In the genomic region with DNA sequence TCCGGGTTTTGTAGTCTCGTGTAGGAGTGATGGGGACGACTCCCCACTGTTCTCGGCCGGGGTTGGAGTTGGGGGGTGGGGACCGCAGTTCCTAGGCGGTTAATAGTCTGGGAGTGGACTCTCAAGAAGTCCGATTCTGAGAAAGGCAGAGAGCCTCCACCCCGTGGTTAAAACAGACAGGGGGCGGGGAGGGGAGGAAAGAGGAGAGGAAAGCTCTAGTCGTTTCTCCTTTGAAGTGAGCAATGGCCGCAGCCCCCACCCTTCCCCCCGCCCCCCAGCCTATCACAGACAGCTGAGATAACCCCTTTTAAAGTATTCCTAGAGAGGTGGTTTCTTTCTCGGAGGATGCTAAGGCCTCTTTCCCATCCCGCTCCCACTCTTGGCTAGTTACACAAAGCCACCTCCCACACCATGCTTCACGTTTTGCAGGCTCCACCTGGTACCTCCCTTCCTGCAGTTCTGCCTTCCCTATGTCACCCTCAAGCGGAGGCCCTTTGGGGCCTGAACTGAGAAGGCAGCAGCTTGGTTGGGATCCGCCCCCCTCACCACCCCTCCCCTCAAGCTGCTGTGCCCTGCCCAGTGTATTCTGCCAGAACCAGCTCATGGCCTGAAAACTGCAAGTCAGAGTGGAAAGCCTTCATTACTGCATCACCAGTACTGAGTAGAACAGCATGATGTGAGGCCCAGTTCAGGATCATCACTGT, we compare ENCODE assay signal across 8 cellular contexts. TPM values are rescaled to one million over a fixed set of nuclear protein-coding genes. Genes with fewer than 3 reads are reported as not detected.
A peak's percentile ranks its signal among the peaks of the same experiment; 100 is the strongest.
DNase-seq lines count a peak whose midpoint lies in the region; ATAC-seq and TF ChIP-seq lines count a peak whose summit lies in the region.

No MANE protein-coding gene starts in this region.

- ATAC-seq in left cardiac atrium (peak in 1 of 2 donors; percentile 0), GM19324 (IDR thresholded peaks at IDR 0.05; ENCODE audit: low FRiP score, unreplicated experiment) (no peak), HG03521 (IDR thresholded peaks at IDR 0.05; ENCODE audit: unreplicated experiment) (no peak)

- peaks cover 7% of the 10 kb centered on the region for H3K36me3 Mint-ChIP-seq in activated naive CD4-positive, alpha-beta T cell treated with anti-CD3 and anti-CD28 coated beads, Interleukin-2, amount 50 U/mL, for 24 hours

- H3K27ac Mint-ChIP-seq in activated naive CD4-positive, alpha-beta T cell treated with anti-CD3 and anti-CD28 coated beads, Interleukin-2, amount 50 U/mL, for 24 hours: peak overlapping the region; percentile 95

- TF ChIP-seq CTCF in prostate gland (IDR thresholded peaks at IDR 0.05): no peak

- H3K27ac ChIP-seq in prostate gland: peak overlapping the region; percentile 66 to 83

- peaks cover 0 to 11% of the 10 kb centered on the region in 2 donors for H3K36me3 ChIP-seq in prostate gland

- no peaks in the 10 kb centered on the region for H3K9me3 ChIP-seq in prostate gland

- no peaks in the 10 kb centered on the region for H3K27me3 ChIP-seq in prostate gland (replicated peaks; ENCODE audit: insufficient read depth)

- peak overlapping the region; percentile 38 to 76 for H3K4me3 ChIP-seq in prostate gland

- peaks cover 12% of the 10 kb centered on the region for H3K4me1 ChIP-seq in prostate gland (replicated peaks)

- H3K4me3 Mint-ChIP-seq in activated naive CD4-positive, alpha-beta T cell treated with anti-CD3 and anti-CD28 coated beads, Interleukin-2, amount 50 U/mL, for 24 hours: peak overlapping the region; percentile 88

- DNase-seq in NCI-H2227 (lab: John Stamatoyannopoulos, UW; ENCODE audit: unreplicated experiment) (peak; percentile 63), NCI-H2227 treated with DMSO at 0.1 percent for 48 hours (lab: John Stamatoyannopoulos, UW) (no peak), RPMI8226 (peak; percentile 74), left cardiac atrium (peak; percentile 56), prostate gland (ENCODE audit: low spot score) (no peak)

- WGBS in prostate gland: 2% methylated on average over 18 of the region's 18 CpGs

- no peak for TF ChIP-seq POLR2A in prostate gland (IDR thresholded peaks at IDR 0.05)

- no peaks in the 10 kb centered on the region for H3K27me3 Mint-ChIP-seq in activated naive CD4-positive, alpha-beta T cell treated with anti-CD3 and anti-CD28 coated beads, Interleukin-2, amount 50 U/mL, for 24 hours

- peaks cover 26% of the 10 kb centered on the region for H3K4me1 Mint-ChIP-seq in activated naive CD4-positive, alpha-beta T cell treated with anti-CD3 and anti-CD28 coated beads, Interleukin-2, amount 50 U/mL, for 24 hours

- intact Hi-C loops in left cardiac atrium (cut with DNase I) (no loop called here), prostate gland (cut with DNase I) (no loop called here)

- H3K9me3 Mint-ChIP-seq in activated naive CD4-positive, alpha-beta T cell treated with anti-CD3 and anti-CD28 coated beads, Interleukin-2, amount 50 U/mL, for 24 hours: no peaks in the 10 kb centered on the region

RNA-seq across cellular contexts. Expression of a gene that starts 0.9 kb away (rescaled TPM):
- total RNA-seq in left cardiac atrium (10 to 100 TPM; 63.4 to 65.4 TPM), prostate gland (10 to 100 TPM; 58.3 to 84.1 TPM)

RNA-seq across cellular contexts. Expression of a gene that starts 1.7 kb away (rescaled TPM):
- total RNA-seq in left cardiac atrium: under 1 TPM in 1 of 2 donors, not detected in 1; 0.82 TPM
- 10 to 100 TPM in 1 of 2 donors, 1 to 10 TPM in 1; 1.7 to 16.2 TPM for total RNA-seq in prostate gland

RNA-seq across cellular contexts. Expression of a gene that starts 12.1 kb away (rescaled TPM):
- total RNA-seq in left cardiac atrium (1 to 10 TPM; 2.3 to 5.8 TPM), prostate gland (1 to 10 TPM; 2.3 to 2.4 TPM)

RNA-seq across cellular contexts. Expression of a gene that starts 14.5 kb away (rescaled TPM):
- total RNA-seq in left cardiac atrium: 100 to 1,000 TPM; 642 to 858 TPM
- total RNA-seq in prostate gland: 100 to 1,000 TPM; 404 to 443 TPM

RNA-seq across cellular contexts. Expression of a gene that starts 20.3 kb away (rescaled TPM):
- total RNA-seq in left cardiac atrium (1 to 10 TPM; 3.7 to 4.1 TPM), prostate gland (10 to 100 TPM; 12.7 to 23.5 TPM)

Comparison
In these comparisons a context has a peak if more than half of its experiments do, and no peak if none do; other contexts are left out.
1. DNase-seq: peak in NCI-H2227 (single experiment), RPMI8226 (single experiment) and left cardiac atrium (single experiment); none in NCI-H2227 treated with DMSO at 0.1 percent for 48 hours (single experiment) and prostate gland (single experiment).